ENCODE assay signal across 1 cellular context in the genomic region with DNA sequence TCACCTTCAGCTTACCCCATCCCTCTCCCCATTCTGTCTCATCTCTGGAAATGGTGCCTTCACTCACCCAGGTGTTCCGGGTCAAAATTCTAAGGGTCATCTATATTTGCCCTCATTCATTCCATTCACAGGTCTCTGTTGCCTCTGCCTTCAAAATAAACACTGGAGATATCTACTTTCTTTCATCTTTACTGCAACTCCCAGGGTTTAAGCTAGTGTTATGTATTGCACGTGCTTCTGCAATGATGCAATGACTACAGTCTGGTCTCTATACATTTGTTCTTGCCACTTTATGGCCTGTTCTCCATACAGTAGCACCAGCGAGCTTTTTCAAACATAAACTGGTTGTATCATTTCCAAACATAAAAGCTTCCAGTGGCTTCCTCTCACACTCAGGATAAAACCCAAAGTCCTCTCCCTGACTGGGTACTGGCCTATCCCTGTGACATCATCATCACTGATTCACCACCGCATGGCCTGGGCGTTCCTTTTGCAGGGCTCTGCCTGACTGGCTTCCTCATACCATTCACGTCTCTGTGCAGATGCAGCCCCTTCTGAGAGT.
TF ChIP-seq lines count a peak whose summit lies in the region.

No MANE protein-coding gene starts in this region.

TF ChIP-seq in HepG2, 621 proteins besides CTCF, POLR2A, EP300 and RAD21 (continued from another document and continues in another):
- no peak for TF ChIP-seq GTF2F1 (IDR thresholded peaks at IDR 0.05; ENCODE audit: low read length)
- no peak; the same call in 1 of the 2 replicates for TF ChIP-seq ZBTB37 (CRISPR knock-in tag; IDR thresholded peaks at IDR 0.05)
- TF ChIP-seq ZNF30 (CRISPR knock-in tag; IDR thresholded peaks at IDR 0.05): no peak
- TF ChIP-seq, protein P1, sequence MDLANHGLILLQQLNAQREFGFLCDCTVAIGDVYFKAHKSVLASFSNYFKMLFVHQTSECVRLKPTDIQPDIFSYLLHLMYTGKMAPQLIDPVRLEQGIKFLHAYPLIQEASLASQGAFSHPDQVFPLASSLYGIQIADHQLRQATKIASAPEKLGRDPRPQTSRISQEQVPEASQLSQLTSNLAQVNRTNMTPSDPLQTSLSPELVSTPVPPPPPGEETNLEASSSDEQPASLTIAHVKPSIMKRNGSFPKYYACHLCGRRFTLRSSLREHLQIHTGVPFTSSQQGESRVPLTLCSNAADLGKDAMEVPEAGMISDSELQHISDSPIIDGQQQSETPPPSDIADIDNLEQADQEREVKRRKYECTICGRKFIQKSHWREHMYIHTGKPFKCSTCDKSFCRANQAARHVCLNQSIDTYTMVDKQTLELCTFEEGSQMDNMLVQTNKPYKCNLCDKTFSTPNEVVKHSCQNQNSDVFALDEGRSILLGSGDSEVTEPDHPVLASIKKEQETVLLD (CRISPR knock-in tag; IDR thresholded peaks at IDR 0.05; ENCODE audit: low read depth): peak; percentile 70; the same call in 1 of the 2 replicates
- no peak for TF ChIP-seq ZNF619 (CRISPR knock-in tag; IDR thresholded peaks at IDR 0.05)
- no peak for TF ChIP-seq DDIT3 (CRISPR knock-in tag; IDR thresholded peaks at IDR 0.05)
- peak; percentile 96 for TF ChIP-seq PHF21A (CRISPR knock-in tag; IDR thresholded peaks at IDR 0.05)
- TF ChIP-seq SIX4 (CRISPR knock-in tag; IDR thresholded peaks at IDR 0.05): peak; percentile 77
- no peak for TF ChIP-seq CERS6 (CRISPR knock-in tag; IDR thresholded peaks at IDR 0.05)
- TF ChIP-seq SRF (IDR thresholded peaks at IDR 0.05; ENCODE audit: low read depth, low read length): no peak
- TF ChIP-seq, protein P2, sequence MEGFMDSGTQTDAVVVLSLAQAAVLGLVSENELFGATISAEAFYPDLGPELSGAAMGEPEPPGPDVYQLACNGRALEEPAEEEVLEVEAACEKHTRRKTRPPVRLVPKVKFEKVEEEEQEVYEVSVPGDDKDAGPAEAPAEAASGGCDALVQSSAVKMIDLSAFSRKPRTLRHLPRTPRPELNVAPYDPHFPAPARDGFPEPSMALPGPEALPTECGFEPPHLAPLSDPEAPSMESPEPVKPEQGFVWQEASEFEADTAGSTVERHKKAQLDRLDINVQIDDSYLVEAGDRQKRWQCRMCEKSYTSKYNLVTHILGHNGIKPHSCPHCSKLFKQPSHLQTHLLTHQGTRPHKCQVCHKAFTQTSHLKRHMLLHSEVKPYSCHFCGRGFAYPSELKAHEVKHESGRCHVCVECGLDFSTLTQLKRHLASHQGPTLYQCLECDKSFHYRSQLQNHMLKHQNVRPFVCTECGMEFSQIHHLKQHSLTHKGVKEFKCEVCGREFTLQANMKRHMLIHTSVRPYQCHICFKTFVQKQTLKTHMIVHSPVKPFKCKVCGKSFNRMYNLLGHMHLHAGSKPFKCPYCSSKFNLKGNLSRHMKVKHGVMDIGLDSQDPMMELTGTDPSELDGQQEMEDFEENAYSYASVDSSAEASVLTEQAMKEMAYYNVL (CRISPR knock-in tag; IDR thresholded peaks at IDR 0.05; ENCODE audit: borderline replicate concordance): peak; percentile 67; the same call in 1 of the 2 replicates
- TF ChIP-seq ZNF607 (CRISPR knock-in tag; IDR thresholded peaks at IDR 0.05; ENCODE audit: borderline replicate concordance): no peak
- peak; percentile 74; the same call in 1 of the 2 replicates for TF ChIP-seq ATF7-NPFF (CRISPR knock-in tag; IDR thresholded peaks at IDR 0.05; ENCODE audit: low read depth)
- peak; percentile 56; the same call in 1 of the 2 replicates for TF ChIP-seq HNF4G (IDR thresholded peaks at IDR 0.05; ENCODE audit: borderline replicate concordance, low read depth, low read length)
- TF ChIP-seq HNF4G (CRISPR knock-in tag; IDR thresholded peaks at IDR 0.05; ENCODE audit: borderline replicate concordance, low read depth): no peak
- TF ChIP-seq SP4 (CRISPR knock-in tag; IDR thresholded peaks at IDR 0.05): no peak
- TF ChIP-seq SRSF9 (IDR thresholded peaks at IDR 0.05; ENCODE audit: borderline replicate concordance, insufficient read depth, low read depth, low read length, poor library complexity, severe bottlenecking): no peak
- no peak for TF ChIP-seq ZNF652 (CRISPR knock-in tag; IDR thresholded peaks at IDR 0.05; ENCODE audit: borderline replicate concordance, low read depth)
- no peak for TF ChIP-seq SP1 (IDR thresholded peaks at IDR 0.05)
- TF ChIP-seq SP1 (CRISPR knock-in tag; IDR thresholded peaks at IDR 0.05): no peak
- TF ChIP-seq NFE2L1 (CRISPR knock-in tag; IDR thresholded peaks at IDR 0.05; ENCODE audit: borderline replicate concordance): no peak
- no peak for TF ChIP-seq NFRKB (IDR thresholded peaks at IDR 0.05)
- no peak for TF ChIP-seq ZNF337 (CRISPR knock-in tag; IDR thresholded peaks at IDR 0.05; ENCODE audit: borderline replicate concordance, low read depth)
- TF ChIP-seq SMC3 (IDR thresholded peaks at IDR 0.05; ENCODE audit: low read length): peak; percentile 32
- TF ChIP-seq POLR2AphosphoS5 (IDR thresholded peaks at IDR 0.05; ENCODE audit: low read depth, low read length): no peak
- TF ChIP-seq ZBTB39 (CRISPR knock-in tag; IDR thresholded peaks at IDR 0.05): peak; percentile 62; the same call in 1 of the 2 replicates
- TF ChIP-seq XBP1 (CRISPR knock-in tag; IDR thresholded peaks at IDR 0.05): no peak
- TF ChIP-seq ZNF292 (CRISPR knock-in tag; IDR thresholded peaks at IDR 0.05; ENCODE audit: borderline replicate concordance, low read depth): no peak
- TF ChIP-seq ELF1 (CRISPR knock-in tag; IDR thresholded peaks at IDR 0.05): peak; percentile 57
- TF ChIP-seq NONO (IDR thresholded peaks at IDR 0.05): no peak
- peak; percentile 91 for TF ChIP-seq NONO (CRISPR knock-in tag; conservative IDR thresholded peaks at IDR 0.05)
- no peak for TF ChIP-seq ZNF572 (CRISPR knock-in tag; IDR thresholded peaks at IDR 0.05)
- peak; percentile 94 for TF ChIP-seq TBL1XR1 (IDR thresholded peaks at IDR 0.05; ENCODE audit: borderline replicate concordance, low read length, partially characterized antibody)
- no peak for TF ChIP-seq ZNF83 (CRISPR knock-in tag; IDR thresholded peaks at IDR 0.05; ENCODE audit: borderline replicate concordance)
- TF ChIP-seq BRCA1 (CRISPR knock-in tag; IDR thresholded peaks at IDR 0.05): no peak
- peak; percentile 76; the same call in 1 of the 2 replicates for TF ChIP-seq FOXK2 (IDR thresholded peaks at IDR 0.05)
- TF ChIP-seq GLI4 (CRISPR knock-in tag; IDR thresholded peaks at IDR 0.05; ENCODE audit: borderline replicate concordance): no peak; the same call in 1 of the 2 replicates
- TF ChIP-seq ATF5 (CRISPR knock-in tag; IDR thresholded peaks at IDR 0.05; ENCODE audit: low read depth): no peak
- TF ChIP-seq ARNTL (CRISPR knock-in tag; IDR thresholded peaks at IDR 0.05): peak; percentile 86
- TF ChIP-seq NCOA5 (CRISPR knock-in tag; IDR thresholded peaks at IDR 0.05): no peak
- TF ChIP-seq ZNF570 (CRISPR knock-in tag; IDR thresholded peaks at IDR 0.05; ENCODE audit: borderline replicate concordance): no peak
- no peak for TF ChIP-seq FOXO4 (CRISPR knock-in tag; conservative IDR thresholded peaks at IDR 0.05)
- TF ChIP-seq, protein P3, sequence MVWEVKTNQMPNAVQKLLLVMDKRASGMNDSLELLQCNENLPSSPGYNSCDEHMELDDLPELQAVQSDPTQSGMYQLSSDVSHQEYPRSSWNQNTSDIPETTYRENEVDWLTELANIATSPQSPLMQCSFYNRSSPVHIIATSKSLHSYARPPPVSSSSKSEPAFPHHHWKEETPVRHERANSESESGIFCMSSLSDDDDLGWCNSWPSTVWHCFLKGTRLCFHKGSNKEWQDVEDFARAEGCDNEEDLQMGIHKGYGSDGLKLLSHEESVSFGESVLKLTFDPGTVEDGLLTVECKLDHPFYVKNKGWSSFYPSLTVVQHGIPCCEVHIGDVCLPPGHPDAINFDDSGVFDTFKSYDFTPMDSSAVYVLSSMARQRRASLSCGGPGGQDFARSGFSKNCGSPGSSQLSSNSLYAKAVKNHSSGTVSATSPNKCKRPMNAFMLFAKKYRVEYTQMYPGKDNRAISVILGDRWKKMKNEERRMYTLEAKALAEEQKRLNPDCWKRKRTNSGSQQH (CRISPR knock-in tag; IDR thresholded peaks at IDR 0.05; ENCODE audit: low read depth): no peak
- TF ChIP-seq MED8 (CRISPR knock-in tag; IDR thresholded peaks at IDR 0.05; ENCODE audit: insufficient replicate concordance): no peak
- no peak for TF ChIP-seq MTA3 (CRISPR knock-in tag; IDR thresholded peaks at IDR 0.05)
- peak; percentile 64; the same call in 1 of the 2 replicates for TF ChIP-seq MBD4 (IDR thresholded peaks at IDR 0.05; ENCODE audit: borderline replicate concordance, low read length)
- TF ChIP-seq NFE2L2 (IDR thresholded peaks at IDR 0.05; ENCODE audit: low read length): no peak
- peak; percentile 84 for TF ChIP-seq POGK (CRISPR knock-in tag; conservative IDR thresholded peaks at IDR 0.05)
- no peak for TF ChIP-seq HIVEP1 (CRISPR knock-in tag; IDR thresholded peaks at IDR 0.05)
- TF ChIP-seq ETV5 (CRISPR knock-in tag; IDR thresholded peaks at IDR 0.05; ENCODE audit: borderline replicate concordance): peak; percentile 60
- 0 out of 2 replicates have a peak, but pooled peaks have one; percentile 23 for TF ChIP-seq FOSL1 (CRISPR knock-in tag; IDR thresholded peaks at IDR 0.05; ENCODE audit: borderline replicate concordance)
